In genomic region chr11:75474878-75475766, GRCh38 we compare ENCODE assay signal across 8 cellular contexts. TPM values are rescaled to one million over a fixed set of nuclear protein-coding genes. Genes with fewer than 3 reads are reported as not detected.
DNase-seq lines count a peak whose midpoint lies in the region; ATAC-seq and TF ChIP-seq lines count a peak whose summit lies in the region.

No MANE protein-coding gene starts in this region.

- H3K4me3 Mint-ChIP-seq in CD4-positive, alpha-beta T cell = peak overlapping the region; percentile 13
- peak overlapping the region; percentile 70 for H3K4me3 Mint-ChIP-seq in activated CD8-positive, alpha-beta T cell treated with anti-CD3 and anti-CD28 coated beads, Interleukin-2, amount 10 ng/mL, durations not matched to agents 7 days and 5 days
- H3K4me3 Mint-ChIP-seq in progenitor cell of endocrine pancreas (ENCODE audit: low read depth) = no peak overlapping the region

- CTCF ChIA-PET in CD4-positive, alpha-beta T cell (lab: Charles Lee) = no interaction called here
- CTCF ChIA-PET in activated CD8-positive, alpha-beta T cell treated with anti-CD3 and anti-CD28 coated beads, Interleukin-2, amount 10 ng/mL, durations not matched to agents 7 days and 5 days (lab: Charles Lee) = interaction anchor here (1.0 to 1.7 kb wide), 11 partner anchors 8 to 199 kb away, joined by 3 to 13 read pairs (median 4); partner anchors contain the start of gene GDPD5

- H3K36me3 Mint-ChIP-seq in CD4-positive, alpha-beta T cell (ENCODE audit: low read depth) = no peaks in the 10 kb centered on the region
- H3K36me3 Mint-ChIP-seq in activated CD8-positive, alpha-beta T cell treated with anti-CD3 and anti-CD28 coated beads, Interleukin-2, amount 10 ng/mL, durations not matched to agents 7 days and 5 days (ENCODE audit: low read depth) = no peaks in the 10 kb centered on the region
- H3K36me3 Mint-ChIP-seq in progenitor cell of endocrine pancreas (ENCODE audit: insufficient read depth) = no peaks in the 10 kb centered on the region

- intact Hi-C loops in CD4-positive, alpha-beta T cell (cut with DNase I, micrococcal nuclease) = no loop called here
- intact Hi-C loops in aorta (cut with DNase I) = no loop called here

- H3K9me3 Mint-ChIP-seq in CD4-positive, alpha-beta T cell = no peaks in the 10 kb centered on the region
- H3K9me3 Mint-ChIP-seq in activated CD8-positive, alpha-beta T cell treated with anti-CD3 and anti-CD28 coated beads, Interleukin-2, amount 10 ng/mL, durations not matched to agents 7 days and 5 days (ENCODE audit: insufficient read depth) = no peaks in the 10 kb centered on the region
- no peaks in the 10 kb centered on the region for H3K9me3 Mint-ChIP-seq in progenitor cell of endocrine pancreas (ENCODE audit: low read depth)

- H3K27me3 ChIP-seq in CD4-positive, alpha-beta T cell (ENCODE audit: control insufficient read depth, insufficient read depth, low read length) = no peaks in the 10 kb centered on the region
- H3K27me3 ChIP-seq in fibroblast of lung (ENCODE audit: control insufficient read depth, insufficient read depth, low read length) (no peaks in the 10 kb centered on the region), aorta (ENCODE audit: control insufficient read depth in 1 of 2, insufficient read depth in 2 of 2, low read length in 1 of 2) (no peaks in the 10 kb centered on the region), MM.1S (replicated peaks; ENCODE audit: insufficient read depth, low read length) (peaks cover 8% of the 10 kb centered on the region; the same call in 1 of the 2 replicates)

- H3K27me3 Mint-ChIP-seq in CD4-positive, alpha-beta T cell = no peaks in the 10 kb centered on the region
- no peaks in the 10 kb centered on the region for H3K27me3 Mint-ChIP-seq in activated CD8-positive, alpha-beta T cell treated with anti-CD3 and anti-CD28 coated beads, Interleukin-2, amount 10 ng/mL, durations not matched to agents 7 days and 5 days (ENCODE audit: low read depth)
- H3K27me3 Mint-ChIP-seq in progenitor cell of endocrine pancreas = no peaks in the 10 kb centered on the region

- H3K4me1 Mint-ChIP-seq in CD4-positive, alpha-beta T cell (ENCODE audit: low read depth) = peaks cover 16% of the 10 kb centered on the region
- H3K4me1 Mint-ChIP-seq in activated CD8-positive, alpha-beta T cell treated with anti-CD3 and anti-CD28 coated beads, Interleukin-2, amount 10 ng/mL, durations not matched to agents 7 days and 5 days (ENCODE audit: low read depth) = peaks cover 35% of the 10 kb centered on the region
- peaks cover 4% of the 10 kb centered on the region for H3K4me1 Mint-ChIP-seq in progenitor cell of endocrine pancreas (ENCODE audit: low read depth)

- peak; percentile 24 to 68 (median 50) for DNase-seq in CD4-positive, alpha-beta T cell
- DNase-seq in NCI-H2029 treated with DMSO at 0.1 percent for 48 hours (lab: John Stamatoyannopoulos, UW) (peak; percentile 25), fibroblast of lung (ENCODE audit: low read depth in 2 of 2) (peak; percentile 29 to 52), progenitor cell of endocrine pancreas (ENCODE audit: low spot score, unreplicated experiment) (no peak), aorta (peak in 1 of 2 donors; percentile 72), MM.1S (no peak), medulla oblongata (ENCODE audit: extremely low spot score) (no peak)
- peak; percentile 94 for DNase-seq in activated CD8-positive, alpha-beta T cell treated with anti-CD3 and anti-CD28 coated beads, Interleukin-2, amount 10 ng/mL, durations not matched to agents 7 days and 5 days

- H3K36me3 ChIP-seq in fibroblast of lung (ENCODE audit: control insufficient read depth, insufficient read depth, low read length) (no peaks in the 10 kb centered on the region), aorta (ENCODE audit: control insufficient read depth in 1 of 2, insufficient read depth in 2 of 2, low read length in 1 of 2) (no peaks in the 10 kb centered on the region), MM.1S (replicated peaks; ENCODE audit: insufficient read depth, low read length) (no peaks in the 10 kb centered on the region)

- H3K4me2 ChIP-seq in fibroblast of lung (ENCODE audit: extremely low read depth, insufficient read depth, low read length) = peak overlapping the region; percentile 62
- H3K4me2 ChIP-seq in MM.1S (ENCODE audit: low read depth, low read length) = no peak overlapping the region

- POLR2A ChIA-PET in CD4-positive, alpha-beta T cell (lab: Charles Lee) = interaction anchor here (0.7 to 1.5 kb wide), 4 partner anchors 17 to 471 kb away, joined by 3 to 6 read pairs (median 6); partner anchors contain the start of genes GDPD5 and SERPINH1
- POLR2A ChIA-PET in activated CD8-positive, alpha-beta T cell treated with anti-CD3 and anti-CD28 coated beads, Interleukin-2, amount 10 ng/mL, durations not matched to agents 7 days and 5 days (lab: Charles Lee) = interaction anchor here (0.9 to 1.4 kb wide), 6 partner anchors 13 to 75 kb away, joined by 3 to 6 read pairs (median 4); no protein-coding TSS in a partner anchor

- H2AFZ ChIP-seq in fibroblast of lung (ENCODE audit: low read length) (peak overlapping the region; percentile 67), MM.1S (ENCODE audit: low read length) (no peak overlapping the region)

- H3F3A ChIP-seq in MM.1S (ENCODE audit: insufficient read depth, low read length) = no peaks in the 10 kb centered on the region

- peak overlapping the region in 1 of 4 experiments; percentile 22 for H3K4me3 ChIP-seq in fibroblast of lung (replicated peaks in 1 of 4; ENCODE audit: control extremely low read depth in 1 of 4, insufficient read depth in 1 of 4, low read depth in 3 of 4, low read length in 4 of 4)
- H3K4me3 ChIP-seq in aorta (ENCODE audit: low read length in 2 of 2) = no peak overlapping the region
- no peak overlapping the region for H3K4me3 ChIP-seq in MM.1S (ENCODE audit: low read length)

- H4K20me1 ChIP-seq in fibroblast of lung (ENCODE audit: control insufficient read depth, extremely low read depth, insufficient read depth, low read length) (no peaks in the 10 kb centered on the region), MM.1S (ENCODE audit: insufficient read depth, low read length) (no peaks in the 10 kb centered on the region)

- WGBS in aorta, 2 donors = 70 to 71% methylated on average over 16 of the region's 16 CpGs

- peak overlapping the region; percentile 75 for H3K27ac Mint-ChIP-seq in CD4-positive, alpha-beta T cell
- peak overlapping the region; percentile 98 for H3K27ac Mint-ChIP-seq in activated CD8-positive, alpha-beta T cell treated with anti-CD3 and anti-CD28 coated beads, Interleukin-2, amount 10 ng/mL, durations not matched to agents 7 days and 5 days
- H3K27ac Mint-ChIP-seq in progenitor cell of endocrine pancreas = peak overlapping the region; percentile 58

- TF ChIP-seq CTCF in CD4-positive, alpha-beta T cell (IDR thresholded peaks at IDR 0.05) = no peak
- no peak for TF ChIP-seq CTCF in fibroblast of lung (conservative IDR thresholded peaks at IDR 0.05 in 1 of 2, IDR thresholded peaks at IDR 0.05 in 1 of 2; ENCODE audit: low read depth in 1 of 2, low read length in 2 of 2)
- TF ChIP-seq CTCF in progenitor cell of endocrine pancreas (IDR thresholded peaks at IDR 0.05; ENCODE audit: unreplicated experiment) = no peak
- no peak for TF ChIP-seq CTCF in MM.1S (IDR thresholded peaks at IDR 0.05; ENCODE audit: low read length)

- H3K79me2 ChIP-seq in fibroblast of lung (ENCODE audit: control insufficient read depth, insufficient read depth, low read length) (no peaks in the 10 kb centered on the region), MM.1S (ENCODE audit: low read length) (no peaks in the 10 kb centered on the region)

- no peaks in the 10 kb centered on the region for H3K9me2 ChIP-seq in MM.1S (replicated peaks; ENCODE audit: insufficient read depth, low read length)

- ATAC-seq in CD4-positive, alpha-beta T cell (ENCODE audit: poor library complexity) = peak; percentile 91
- peak; percentile 90 for ATAC-seq in activated CD8-positive, alpha-beta T cell treated with anti-CD3 and anti-CD28 coated beads, Interleukin-2, amount 10 ng/mL, durations not matched to agents 7 days and 5 days
- ATAC-seq in aorta (ENCODE audit: low FRiP score) = peak; percentile 16

- H3K27ac ChIP-seq in CD4-positive, alpha-beta T cell (ENCODE audit: low read depth, low read length) = peak overlapping the region; percentile 34
- H3K27ac ChIP-seq in fibroblast of lung (ENCODE audit: insufficient read depth, low read length) = peak overlapping the region; percentile 50
- H3K27ac ChIP-seq in aorta (ENCODE audit: low read depth in 1 of 2, low read length in 2 of 2) = no peak overlapping the region
- H3K27ac ChIP-seq in MM.1S (ENCODE audit: low read length) = no peak overlapping the region

- no peaks in the 10 kb centered on the region for H3K9me3 ChIP-seq in CD4-positive, alpha-beta T cell (ENCODE audit: control insufficient read depth, low read length)
- H3K9me3 ChIP-seq in fibroblast of lung (ENCODE audit: control insufficient read depth, insufficient read depth, low read depth, low read length) (no peaks in the 10 kb centered on the region), aorta (ENCODE audit: control insufficient read depth, low read length) (no peaks in the 10 kb centered on the region), MM.1S (replicated peaks; ENCODE audit: insufficient read depth, low read length) (no peaks in the 10 kb centered on the region)

- H3K9ac ChIP-seq in fibroblast of lung (ENCODE audit: insufficient read depth, low read length) = no peak overlapping the region
- H3K9ac ChIP-seq in MM.1S (ENCODE audit: low read length) = no peak overlapping the region

- H3K4me1 ChIP-seq in fibroblast of lung (ENCODE audit: control insufficient read depth, extremely low read depth, insufficient read depth, low read length) (peaks cover 15% of the 10 kb centered on the region), aorta (ENCODE audit: control insufficient read depth in 1 of 2, insufficient read depth in 2 of 2, low read length in 2 of 2) (no peaks in the 10 kb centered on the region), MM.1S (ENCODE audit: low read length) (no peaks in the 10 kb centered on the region)

RNA-seq across cellular contexts. Expression of gene KLHL35, which starts 42.1 kb away (rescaled TPM):
- under 1 TPM; 0.33 to 0.81 TPM for total RNA-seq in CD4-positive, alpha-beta T cell
- total RNA-seq in activated CD8-positive, alpha-beta T cell treated with anti-CD3 and anti-CD28 coated beads, Interleukin-2, amount 10 ng/mL, durations not matched to agents 7 days and 5 days = under 1 TPM; 0.26 to 0.31 TPM
- total RNA-seq in fibroblast of lung (1.3 and 1.8 TPM in 2 replicates), progenitor cell of endocrine pancreas (0.55 and 1.2 TPM in 2 replicates), aorta (1 to 10 TPM; 1.3 to 3.1 TPM)
- polyA plus RNA-seq in fibroblast of lung (0.42 and 0.66 TPM in 2 replicates), aorta (1 to 10 TPM in 1 of 2 donors, under 1 TPM in 1; 0.75 to 2.4 TPM)
- polyA plus RNA-seq in fibroblast of lung (2012) = 1.0 and 1.5 TPM in 2 replicates
- 0.20 and 2.1 TPM in 2 replicates for polyA minus RNA-seq in fibroblast of lung (ENCODE audit: low replicate concordance)

RNA-seq across cellular contexts. Expression of gene GDPD5, which starts 50.6 kb away (rescaled TPM):
- total RNA-seq in CD4-positive, alpha-beta T cell = 100 to 1,000 TPM in 1 of 2 experiments, 10 to 100 TPM in 1; 91.6 to 101 TPM
- 10 to 100 TPM; 23.1 to 26.6 TPM for total RNA-seq in activated CD8-positive, alpha-beta T cell treated with anti-CD3 and anti-CD28 coated beads, Interleukin-2, amount 10 ng/mL, durations not matched to agents 7 days and 5 days
- total RNA-seq in fibroblast of lung (2.5 and 3.3 TPM in 2 replicates), progenitor cell of endocrine pancreas (32.4 and 33.1 TPM in 2 replicates), aorta (10 to 100 TPM; 29.4 to 53.0 TPM)
- polyA plus RNA-seq in fibroblast of lung (2.0 and 3.1 TPM in 2 replicates), aorta (10 to 100 TPM in 1 of 2 donors, 1 to 10 TPM in 1; 3.5 to 38.9 TPM)
- polyA plus RNA-seq in fibroblast of lung (2012) = 4.1 and 5.3 TPM in 2 replicates
- polyA minus RNA-seq in fibroblast of lung (ENCODE audit: low replicate concordance) = 18.1 and 21.0 TPM in 2 replicates

Comparison
In these comparisons a context has a peak if more than half of its experiments do, and no peak if none do; other contexts are left out.
1. ATAC-seq: peak in every context shown above with its lines; median percentile 91 in CD4-positive, alpha-beta T cell; 90 in activated CD8-positive, alpha-beta T cell treated with anti-CD3 and anti-CD28 coated beads, Interleukin-2, amount 10 ng/mL, durations not matched to agents 7 days and 5 days; 16 in aorta.
2. DNase-seq: peak in CD4-positive, alpha-beta T cell (10 of 10), NCI-H2029 treated with DMSO at 0.1 percent for 48 hours (single experiment), activated CD8-positive, alpha-beta T cell treated with anti-CD3 and anti-CD28 coated beads, Interleukin-2, amount 10 ng/mL, durations not matched to agents 7 days and 5 days (single experiment) and fibroblast of lung (2 of 2); none in progenitor cell of endocrine pancreas (single experiment), MM.1S (single experiment) and medulla oblongata (single experiment).
3. H3K27ac ChIP-seq: peak in CD4-positive, alpha-beta T cell (single experiment) and fibroblast of lung (single experiment); none in aorta (0 of 2) and MM.1S (single experiment).
4. Peak in every context shown above with its lines, with median percentiles within 50 percentile points of each other: H3K27ac Mint-ChIP-seq.